Comparison of ENCODE assay signal across 26 cellular contexts in the genomic region with DNA sequence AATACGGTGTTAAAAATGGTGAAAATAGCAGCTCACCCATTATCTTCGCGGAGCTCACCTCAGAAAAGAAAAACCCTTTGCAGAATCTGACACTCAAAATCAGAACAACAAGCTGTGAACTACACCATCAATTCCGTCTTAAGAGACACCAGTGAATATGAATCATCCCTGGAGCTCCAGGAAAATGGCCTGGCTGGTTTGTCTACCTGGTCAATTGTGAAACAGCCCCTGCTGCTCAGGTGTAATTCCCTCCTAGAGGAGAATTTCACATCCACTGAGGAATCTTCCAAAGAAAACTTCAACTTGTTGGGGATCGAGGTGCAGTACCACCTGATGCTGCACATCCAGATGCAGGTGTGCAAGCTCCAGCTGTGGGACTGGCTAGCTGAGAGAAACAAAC.
"Had no signal": no experiment of that assay in that cellular context is flagged by ENCODE, and none has a peak within 500 bp of the region (broad histone marks: within the 10 kb centered on the region; RNA-seq: fewer than 3 reads in every experiment).

No MANE protein-coding gene starts in this region.

- H3K36me3 ChIP-seq: ovary, right atrium auricular region, right lobe of liver, thyroid gland, transverse colon had no signal

- H3K27me3 Mint-ChIP-seq: naive B cell; natural killer cell treated with Interleukin-12 subunit alpha and Interleukin-12 subunit beta and Interleukin-15 and Interleukin-18, amount 100 ng/mL, for 72 hours; progenitor cell of endocrine pancreas; stimulated activated memory B cell treated with anti-CD40 and anti-IgM and Interleukin-4, amounts not matched to agents 10 μg/mL and 1 μg/mL and 100 μg/mL, for 72 hours; stimulated activated naive CD8-positive, alpha-beta T cell treated with anti-CD3 and anti-CD28 coated beads, Interleukin-15, amount 100 ng/mL, for 72 hours had no signal

- H3K27ac Mint-ChIP-seq: mesothelial cell of epicardium; progenitor cell of endocrine pancreas; stimulated activated memory B cell treated with anti-CD40 and anti-IgM and Interleukin-4, amounts not matched to agents 10 μg/mL and 1 μg/mL and 100 μg/mL, for 72 hours had no signal

- DNase-seq: hypothalamus; immature natural killer cell; kidney; left colon; left lung; lower lobe of right lung; mammary epithelial cell; naive B cell; ovary; right lobe of liver; stimulated activated CD4-positive, alpha-beta T cell treated with anti-CD3 and anti-CD28 coated beads, Interleukin-1b, Interleukin-23, amount 100 ng/mL, for 48 hours; stimulated activated CD4-positive, alpha-beta T cell treated with anti-CD3 and anti-CD28 coated beads, Interleukin-2, amount 100 ng/mL, for 48 hours; stimulated activated CD4-positive, alpha-beta T cell treated with anti-CD3 and anti-CD28 coated beads, Interleukin-4, amount 100 ng/mL, for 4 hours; stimulated activated CD8-positive, alpha-beta memory T cell treated with anti-CD3 and anti-CD28 coated beads, Interleukin-4, amount 100 ng/mL, for 48 hours; stimulated activated naive CD4-positive, alpha-beta T cell treated with Interleukin-2 at 50 U/mL for 16 hours; stimulated activated naive CD8-positive, alpha-beta T cell treated with anti-CD3 and anti-CD28 coated beads, Interleukin-15, amount 100 ng/mL, for 72 hours; testis; thyroid gland; transverse colon; upper lobe of right lung had no signal

- H3K27ac ChIP-seq: left lung, lower lobe of right lung, ovary, right atrium auricular region, right lobe of liver, testis, thyroid gland, transverse colon, upper lobe of right lung had no signal

- H3K27me3 ChIP-seq: left lung, ovary, right atrium auricular region, right lobe of liver, testis, thyroid gland, transverse colon, upper lobe of right lung had no signal

- H3K4me2 ChIP-seq: smooth muscle cell had no signal

- H3K9me3 Mint-ChIP-seq: immature natural killer cell; mesothelial cell of epicardium; naive B cell; natural killer cell treated with Interleukin-12 subunit alpha and Interleukin-12 subunit beta and Interleukin-15 and Interleukin-18, amount 100 ng/mL, for 72 hours; stimulated activated memory B cell treated with anti-CD40 and anti-IgM and Interleukin-4, amounts not matched to agents 10 μg/mL and 1 μg/mL and 100 μg/mL, for 72 hours; stimulated activated naive CD8-positive, alpha-beta T cell treated with anti-CD3 and anti-CD28 coated beads, Interleukin-15, amount 100 ng/mL, for 72 hours had no signal

- ATAC-seq: left colon; left lung; lower lobe of right lung; natural killer cell treated with Interleukin-12 subunit alpha and Interleukin-12 subunit beta and Interleukin-15 and Interleukin-18, amount 100 ng/mL, for 72 hours; right lobe of liver; stimulated activated memory B cell treated with anti-CD40 and anti-IgM and Interleukin-4, amounts not matched to agents 10 μg/mL and 1 μg/mL and 100 μg/mL, for 72 hours; stimulated activated naive CD8-positive, alpha-beta T cell treated with anti-CD3 and anti-CD28 coated beads, Interleukin-15, amount 100 ng/mL, for 72 hours; upper lobe of right lung had no signal

- H3K9me3 ChIP-seq: left lung, lower lobe of right lung, ovary, right atrium auricular region, right lobe of liver, testis, thyroid gland, transverse colon, upper lobe of right lung had no signal

- H3K4me3 Mint-ChIP-seq: immature natural killer cell; mesothelial cell of epicardium; natural killer cell treated with Interleukin-12 subunit alpha and Interleukin-12 subunit beta and Interleukin-15 and Interleukin-18, amount 100 ng/mL, for 72 hours; stimulated activated memory B cell treated with anti-CD40 and anti-IgM and Interleukin-4, amounts not matched to agents 10 μg/mL and 1 μg/mL and 100 μg/mL, for 72 hours; stimulated activated naive CD8-positive, alpha-beta T cell treated with anti-CD3 and anti-CD28 coated beads, Interleukin-15, amount 100 ng/mL, for 72 hours had no signal

- H3K4me3 ChIP-seq: left lung, lower lobe of right lung, ovary, right atrium auricular region, right lobe of liver, smooth muscle cell, testis, thyroid gland, transverse colon, upper lobe of right lung had no signal
